Comparison of ENCODE assay signal across 1 cellular context in the genomic region with DNA sequence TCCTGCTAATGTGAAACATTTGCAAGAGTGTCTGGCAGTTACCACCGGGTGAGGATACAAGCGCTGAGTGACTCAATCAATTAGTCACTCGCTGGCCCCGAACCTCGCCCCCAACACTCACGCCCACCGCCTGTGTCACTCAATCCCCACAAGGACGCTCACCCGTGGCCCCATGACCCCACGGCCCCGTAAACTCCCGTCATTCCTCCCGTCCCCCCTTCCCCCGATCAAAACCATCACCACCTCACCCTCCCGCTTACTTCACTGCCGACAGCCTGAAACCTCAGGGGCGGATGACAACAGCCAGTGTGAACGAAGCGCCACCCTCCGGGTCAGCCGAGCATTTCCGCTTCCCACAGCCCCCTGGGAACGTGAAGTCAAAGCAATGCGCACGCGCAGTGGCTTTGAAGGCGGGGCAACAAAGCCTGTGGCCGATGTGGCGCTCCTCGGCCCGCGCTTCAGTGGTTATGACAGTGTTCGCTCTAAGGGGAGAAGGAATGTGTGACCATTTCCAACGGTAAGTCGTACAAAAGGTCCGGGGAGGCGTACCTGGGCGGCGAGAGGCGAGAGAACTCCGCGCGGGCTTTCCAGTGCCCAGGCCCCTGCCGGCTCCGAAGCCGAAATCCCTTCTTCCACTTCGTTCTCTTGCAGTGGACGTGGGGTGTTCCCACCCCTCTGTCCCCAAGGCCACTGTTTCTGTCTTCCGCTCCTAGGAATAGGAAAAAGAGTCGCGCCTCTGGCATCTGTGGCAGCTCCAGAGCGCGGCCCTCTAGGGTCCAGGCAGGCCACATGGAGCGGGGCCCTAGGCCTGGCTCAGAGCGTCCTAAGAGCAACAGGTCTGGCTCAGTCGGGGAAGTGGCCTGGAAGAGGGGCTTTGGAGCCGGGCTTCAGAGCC.
TF ChIP-seq lines count a peak whose summit lies in the region.

A gene (minus strand): TSS at position 311 of the 895 bp plus-strand sequence. CDS start 3,334 bp downstream, outside the sequence.

TF ChIP-seq in GM12878, 131 proteins besides CTCF, POLR2A, EP300 and RAD21 (continued from another document and continues in another):
- TF ChIP-seq, protein P1, sequence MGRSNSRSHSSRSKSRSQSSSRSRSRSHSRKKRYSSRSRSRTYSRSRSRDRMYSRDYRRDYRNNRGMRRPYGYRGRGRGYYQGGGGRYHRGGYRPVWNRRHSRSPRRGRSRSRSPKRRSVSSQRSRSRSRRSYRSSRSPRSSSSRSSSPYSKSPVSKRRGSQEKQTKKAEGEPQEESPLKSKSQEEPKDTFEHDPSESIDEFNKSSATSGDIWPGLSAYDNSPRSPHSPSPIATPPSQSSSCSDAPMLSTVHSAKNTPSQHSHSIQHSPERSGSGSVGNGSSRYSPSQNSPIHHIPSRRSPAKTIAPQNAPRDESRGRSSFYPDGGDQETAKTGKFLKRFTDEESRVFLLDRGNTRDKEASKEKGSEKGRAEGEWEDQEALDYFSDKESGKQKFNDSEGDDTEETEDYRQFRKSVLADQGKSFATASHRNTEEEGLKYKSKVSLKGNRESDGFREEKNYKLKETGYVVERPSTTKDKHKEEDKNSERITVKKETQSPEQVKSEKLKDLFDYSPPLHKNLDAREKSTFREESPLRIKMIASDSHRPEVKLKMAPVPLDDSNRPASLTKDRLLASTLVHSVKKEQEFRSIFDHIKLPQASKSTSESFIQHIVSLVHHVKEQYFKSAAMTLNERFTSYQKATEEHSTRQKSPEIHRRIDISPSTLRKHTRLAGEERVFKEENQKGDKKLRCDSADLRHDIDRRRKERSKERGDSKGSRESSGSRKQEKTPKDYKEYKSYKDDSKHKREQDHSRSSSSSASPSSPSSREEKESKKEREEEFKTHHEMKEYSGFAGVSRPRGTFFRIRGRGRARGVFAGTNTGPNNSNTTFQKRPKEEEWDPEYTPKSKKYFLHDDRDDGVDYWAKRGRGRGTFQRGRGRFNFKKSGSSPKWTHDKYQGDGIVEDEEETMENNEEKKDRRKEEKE (IDR thresholded peaks at IDR 0.05), result no peak
- TF ChIP-seq NFIC (IDR thresholded peaks at IDR 0.05; ENCODE audit: low read depth, low read length) (no peak), TARDBP (IDR thresholded peaks at IDR 0.05; ENCODE audit: borderline replicate concordance) (no peak), NBN (IDR thresholded peaks at IDR 0.05) (peak; percentile 93), ZZZ3 (IDR thresholded peaks at IDR 0.05; ENCODE audit: control insufficient read depth, insufficient read length, low read depth) (no peak), TBL1XR1 (IDR thresholded peaks at IDR 0.05; ENCODE audit: low read depth, low read length) (0 out of 2 replicates have a peak, but pooled peaks have one; percentile 59), TAF1 (IDR thresholded peaks at IDR 0.05; ENCODE audit: borderline replicate concordance, low read depth, low read length) (peak; percentile 63; the same call in 1 of the 2 replicates), MTA2 (IDR thresholded peaks at IDR 0.05; ENCODE audit: low read depth) (peak; percentile 83; the same call in 1 of the 2 replicates), HDGF (IDR thresholded peaks at IDR 0.05) (peak; percentile 90), ATF7 (IDR thresholded peaks at IDR 0.05; ENCODE audit: low read depth) (peak; percentile 92), JUNB (IDR thresholded peaks at IDR 0.05) (peak; percentile 20; the same call in 1 of the 2 replicates), DPF2 (IDR thresholded peaks at IDR 0.05) (peak; percentile 48; the same call in 1 of the 2 replicates), POLR2AphosphoS5 (IDR thresholded peaks at IDR 0.05; ENCODE audit: low read length) (peak; percentile 86), NR2F1 (conservative IDR thresholded peaks at IDR 0.05) (peak; percentile 97), BHLHE40 (IDR thresholded peaks at IDR 0.05; ENCODE audit: borderline replicate concordance in 1 of 2, low read depth in 2 of 2, low read length in 1 of 2) (peak; percentile 70 to 81), MYB (IDR thresholded peaks at IDR 0.05; ENCODE audit: borderline replicate concordance, low read depth, low read length) (no peak), CREB1 (IDR thresholded peaks at IDR 0.05; ENCODE audit: low read depth) (peak; percentile 79), PAX5 (IDR thresholded peaks at IDR 0.05; ENCODE audit: borderline replicate concordance, low read depth, low read length) (peak; percentile 61; the same call in 1 of the 2 replicates), MXI1 (IDR thresholded peaks at IDR 0.05; ENCODE audit: low read depth, low read length) (0 out of 2 replicates have a peak, but pooled peaks have one; percentile 14), RFX5 (IDR thresholded peaks at IDR 0.05; ENCODE audit: low read depth, low read length) (no peak), KLF5 (IDR thresholded peaks at IDR 0.05; ENCODE audit: partially characterized antibody) (no peak), BMI1 (IDR thresholded peaks at IDR 0.05; ENCODE audit: borderline replicate concordance) (no peak), ESRRA (IDR thresholded peaks at IDR 0.05; ENCODE audit: low read length) (0 out of 2 replicates have a peak, but pooled peaks have one; percentile 30), GABPA (IDR thresholded peaks at IDR 0.05; ENCODE audit: low read depth) (peak; percentile 60; the same call in 1 of the 2 replicates), SIN3A (IDR thresholded peaks at IDR 0.05; ENCODE audit: low read depth, low read length) (peak; percentile 74; the same call in 1 of the 2 replicates)
- TF ChIP-seq, protein P2, sequence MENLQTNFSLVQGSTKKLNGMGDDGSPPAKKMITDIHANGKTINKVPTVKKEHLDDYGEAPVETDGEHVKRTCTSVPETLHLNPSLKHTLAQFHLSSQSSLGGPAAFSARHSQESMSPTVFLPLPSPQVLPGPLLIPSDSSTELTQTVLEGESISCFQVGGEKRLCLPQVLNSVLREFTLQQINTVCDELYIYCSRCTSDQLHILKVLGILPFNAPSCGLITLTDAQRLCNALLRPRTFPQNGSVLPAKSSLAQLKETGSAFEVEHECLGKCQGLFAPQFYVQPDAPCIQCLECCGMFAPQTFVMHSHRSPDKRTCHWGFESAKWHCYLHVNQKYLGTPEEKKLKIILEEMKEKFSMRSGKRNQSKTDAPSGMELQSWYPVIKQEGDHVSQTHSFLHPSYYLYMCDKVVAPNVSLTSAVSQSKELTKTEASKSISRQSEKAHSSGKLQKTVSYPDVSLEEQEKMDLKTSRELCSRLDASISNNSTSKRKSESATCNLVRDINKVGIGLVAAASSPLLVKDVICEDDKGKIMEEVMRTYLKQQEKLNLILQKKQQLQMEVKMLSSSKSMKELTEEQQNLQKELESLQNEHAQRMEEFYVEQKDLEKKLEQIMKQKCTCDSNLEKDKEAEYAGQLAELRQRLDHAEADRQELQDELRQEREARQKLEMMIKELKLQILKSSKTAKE (IDR thresholded peaks at IDR 0.05; ENCODE audit: low read depth, poor library complexity, severe bottlenecking), result no peak
- TF ChIP-seq, protein P3, sequence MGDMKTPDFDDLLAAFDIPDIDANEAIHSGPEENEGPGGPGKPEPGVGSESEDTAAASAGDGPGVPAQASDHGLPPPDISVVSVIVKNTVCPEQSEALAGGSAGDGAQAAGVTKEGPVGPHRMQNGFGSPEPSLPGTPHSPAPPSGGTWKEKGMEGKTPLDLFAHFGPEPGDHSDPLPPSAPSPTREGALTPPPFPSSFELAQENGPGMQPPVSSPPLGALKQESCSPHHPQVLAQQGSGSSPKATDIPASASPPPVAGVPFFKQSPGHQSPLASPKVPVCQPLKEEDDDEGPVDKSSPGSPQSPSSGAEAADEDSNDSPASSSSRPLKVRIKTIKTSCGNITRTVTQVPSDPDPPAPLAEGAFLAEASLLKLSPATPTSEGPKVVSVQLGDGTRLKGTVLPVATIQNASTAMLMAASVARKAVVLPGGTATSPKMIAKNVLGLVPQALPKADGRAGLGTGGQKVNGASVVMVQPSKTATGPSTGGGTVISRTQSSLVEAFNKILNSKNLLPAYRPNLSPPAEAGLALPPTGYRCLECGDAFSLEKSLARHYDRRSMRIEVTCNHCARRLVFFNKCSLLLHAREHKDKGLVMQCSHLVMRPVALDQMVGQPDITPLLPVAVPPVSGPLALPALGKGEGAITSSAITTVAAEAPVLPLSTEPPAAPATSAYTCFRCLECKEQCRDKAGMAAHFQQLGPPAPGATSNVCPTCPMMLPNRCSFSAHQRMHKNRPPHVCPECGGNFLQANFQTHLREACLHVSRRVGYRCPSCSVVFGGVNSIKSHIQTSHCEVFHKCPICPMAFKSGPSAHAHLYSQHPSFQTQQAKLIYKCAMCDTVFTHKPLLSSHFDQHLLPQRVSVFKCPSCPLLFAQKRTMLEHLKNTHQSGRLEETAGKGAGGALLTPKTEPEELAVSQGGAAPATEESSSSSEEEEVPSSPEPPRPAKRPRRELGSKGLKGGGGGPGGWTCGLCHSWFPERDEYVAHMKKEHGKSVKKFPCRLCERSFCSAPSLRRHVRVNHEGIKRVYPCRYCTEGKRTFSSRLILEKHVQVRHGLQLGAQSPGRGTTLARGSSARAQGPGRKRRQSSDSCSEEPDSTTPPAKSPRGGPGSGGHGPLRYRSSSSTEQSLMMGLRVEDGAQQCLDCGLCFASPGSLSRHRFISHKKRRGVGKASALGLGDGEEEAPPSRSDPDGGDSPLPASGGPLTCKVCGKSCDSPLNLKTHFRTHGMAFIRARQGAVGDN (IDR thresholded peaks at IDR 0.05), result 0 out of 2 replicates have a peak, but pooled peaks have one; percentile 45
- TF ChIP-seq, protein P4, sequence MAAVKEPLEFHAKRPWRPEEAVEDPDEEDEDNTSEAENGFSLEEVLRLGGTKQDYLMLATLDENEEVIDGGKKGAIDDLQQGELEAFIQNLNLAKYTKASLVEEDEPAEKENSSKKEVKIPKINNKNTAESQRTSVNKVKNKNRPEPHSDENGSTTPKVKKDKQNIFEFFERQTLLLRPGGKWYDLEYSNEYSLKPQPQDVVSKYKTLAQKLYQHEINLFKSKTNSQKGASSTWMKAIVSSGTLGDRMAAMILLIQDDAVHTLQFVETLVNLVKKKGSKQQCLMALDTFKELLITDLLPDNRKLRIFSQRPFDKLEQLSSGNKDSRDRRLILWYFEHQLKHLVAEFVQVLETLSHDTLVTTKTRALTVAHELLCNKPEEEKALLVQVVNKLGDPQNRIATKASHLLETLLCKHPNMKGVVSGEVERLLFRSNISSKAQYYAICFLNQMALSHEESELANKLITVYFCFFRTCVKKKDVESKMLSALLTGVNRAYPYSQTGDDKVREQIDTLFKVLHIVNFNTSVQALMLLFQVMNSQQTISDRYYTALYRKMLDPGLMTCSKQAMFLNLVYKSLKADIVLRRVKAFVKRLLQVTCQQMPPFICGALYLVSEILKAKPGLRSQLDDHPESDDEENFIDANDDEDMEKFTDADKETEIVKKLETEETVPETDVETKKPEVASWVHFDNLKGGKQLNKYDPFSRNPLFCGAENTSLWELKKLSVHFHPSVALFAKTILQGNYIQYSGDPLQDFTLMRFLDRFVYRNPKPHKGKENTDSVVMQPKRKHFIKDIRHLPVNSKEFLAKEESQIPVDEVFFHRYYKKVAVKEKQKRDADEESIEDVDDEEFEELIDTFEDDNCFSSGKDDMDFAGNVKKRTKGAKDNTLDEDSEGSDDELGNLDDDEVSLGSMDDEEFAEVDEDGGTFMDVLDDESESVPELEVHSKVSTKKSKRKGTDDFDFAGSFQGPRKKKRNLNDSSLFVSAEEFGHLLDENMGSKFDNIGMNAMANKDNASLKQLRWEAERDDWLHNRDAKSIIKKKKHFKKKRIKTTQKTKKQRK (IDR thresholded peaks at IDR 0.05; ENCODE audit: low read depth, low read length), result no peak
- TF ChIP-seq, protein P5, sequence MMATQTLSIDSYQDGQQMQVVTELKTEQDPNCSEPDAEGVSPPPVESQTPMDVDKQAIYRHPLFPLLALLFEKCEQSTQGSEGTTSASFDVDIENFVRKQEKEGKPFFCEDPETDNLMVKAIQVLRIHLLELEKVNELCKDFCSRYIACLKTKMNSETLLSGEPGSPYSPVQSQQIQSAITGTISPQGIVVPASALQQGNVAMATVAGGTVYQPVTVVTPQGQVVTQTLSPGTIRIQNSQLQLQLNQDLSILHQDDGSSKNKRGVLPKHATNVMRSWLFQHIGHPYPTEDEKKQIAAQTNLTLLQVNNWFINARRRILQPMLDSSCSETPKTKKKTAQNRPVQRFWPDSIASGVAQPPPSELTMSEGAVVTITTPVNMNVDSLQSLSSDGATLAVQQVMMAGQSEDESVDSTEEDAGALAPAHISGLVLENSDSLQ (IDR thresholded peaks at IDR 0.05), result peak; percentile 96
- TF ChIP-seq, protein P6, sequence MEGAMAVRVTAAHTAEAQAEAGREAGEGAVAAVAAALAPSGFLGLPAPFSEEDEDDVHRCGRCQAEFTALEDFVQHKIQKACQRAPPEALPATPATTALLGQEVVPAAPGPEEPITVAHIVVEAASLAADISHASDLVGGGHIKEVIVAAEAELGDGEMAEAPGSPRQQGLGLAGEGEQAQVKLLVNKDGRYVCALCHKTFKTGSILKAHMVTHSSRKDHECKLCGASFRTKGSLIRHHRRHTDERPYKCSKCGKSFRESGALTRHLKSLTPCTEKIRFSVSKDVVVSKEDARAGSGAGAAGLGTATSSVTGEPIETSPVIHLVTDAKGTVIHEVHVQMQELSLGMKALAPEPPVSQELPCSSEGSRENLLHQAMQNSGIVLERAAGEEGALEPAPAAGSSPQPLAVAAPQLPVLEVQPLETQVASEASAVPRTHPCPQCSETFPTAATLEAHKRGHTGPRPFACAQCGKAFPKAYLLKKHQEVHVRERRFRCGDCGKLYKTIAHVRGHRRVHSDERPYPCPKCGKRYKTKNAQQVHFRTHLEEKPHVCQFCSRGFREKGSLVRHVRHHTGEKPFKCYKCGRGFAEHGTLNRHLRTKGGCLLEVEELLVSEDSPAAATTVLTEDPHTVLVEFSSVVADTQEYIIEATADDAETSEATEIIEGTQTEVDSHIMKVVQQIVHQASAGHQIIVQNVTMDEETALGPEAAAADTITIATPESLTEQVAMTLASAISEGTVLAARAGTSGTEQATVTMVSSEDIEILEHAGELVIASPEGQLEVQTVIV (IDR thresholded peaks at IDR 0.05; ENCODE audit: borderline replicate concordance, partially characterized antibody), result peak; percentile 12
- TF ChIP-seq, protein P7, sequence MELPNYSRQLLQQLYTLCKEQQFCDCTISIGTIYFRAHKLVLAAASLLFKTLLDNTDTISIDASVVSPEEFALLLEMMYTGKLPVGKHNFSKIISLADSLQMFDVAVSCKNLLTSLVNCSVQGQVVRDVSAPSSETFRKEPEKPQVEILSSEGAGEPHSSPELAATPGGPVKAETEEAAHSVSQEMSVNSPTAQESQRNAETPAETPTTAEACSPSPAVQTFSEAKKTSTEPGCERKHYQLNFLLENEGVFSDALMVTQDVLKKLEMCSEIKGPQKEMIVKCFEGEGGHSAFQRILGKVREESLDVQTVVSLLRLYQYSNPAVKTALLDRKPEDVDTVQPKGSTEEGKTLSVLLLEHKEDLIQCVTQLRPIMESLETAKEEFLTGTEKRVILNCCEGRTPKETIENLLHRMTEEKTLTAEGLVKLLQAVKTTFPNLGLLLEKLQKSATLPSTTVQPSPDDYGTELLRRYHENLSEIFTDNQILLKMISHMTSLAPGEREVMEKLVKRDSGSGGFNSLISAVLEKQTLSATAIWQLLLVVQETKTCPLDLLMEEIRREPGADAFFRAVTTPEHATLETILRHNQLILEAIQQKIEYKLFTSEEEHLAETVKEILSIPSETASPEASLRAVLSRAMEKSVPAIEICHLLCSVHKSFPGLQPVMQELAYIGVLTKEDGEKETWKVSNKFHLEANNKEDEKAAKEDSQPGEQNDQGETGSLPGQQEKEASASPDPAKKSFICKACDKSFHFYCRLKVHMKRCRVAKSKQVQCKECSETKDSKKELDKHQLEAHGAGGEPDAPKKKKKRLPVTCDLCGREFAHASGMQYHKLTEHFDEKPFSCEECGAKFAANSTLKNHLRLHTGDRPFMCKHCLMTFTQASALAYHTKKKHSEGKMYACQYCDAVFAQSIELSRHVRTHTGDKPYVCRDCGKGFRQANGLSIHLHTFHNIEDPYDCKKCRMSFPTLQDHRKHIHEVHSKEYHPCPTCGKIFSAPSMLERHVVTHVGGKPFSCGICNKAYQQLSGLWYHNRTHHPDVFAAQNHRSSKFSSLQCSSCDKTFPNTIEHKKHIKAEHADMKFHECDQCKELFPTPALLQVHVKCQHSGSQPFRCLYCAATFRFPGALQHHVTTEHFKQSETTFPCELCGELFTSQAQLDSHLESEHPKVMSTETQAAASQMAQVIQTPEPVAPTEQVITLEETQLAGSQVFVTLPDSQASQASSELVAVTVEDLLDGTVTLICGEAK (IDR thresholded peaks at IDR 0.05; ENCODE audit: borderline replicate concordance), result peak; percentile 57; the same call in 1 of the 2 replicates
